Comparison of ENCODE assay signal across 25 cellular contexts in the genomic region with DNA sequence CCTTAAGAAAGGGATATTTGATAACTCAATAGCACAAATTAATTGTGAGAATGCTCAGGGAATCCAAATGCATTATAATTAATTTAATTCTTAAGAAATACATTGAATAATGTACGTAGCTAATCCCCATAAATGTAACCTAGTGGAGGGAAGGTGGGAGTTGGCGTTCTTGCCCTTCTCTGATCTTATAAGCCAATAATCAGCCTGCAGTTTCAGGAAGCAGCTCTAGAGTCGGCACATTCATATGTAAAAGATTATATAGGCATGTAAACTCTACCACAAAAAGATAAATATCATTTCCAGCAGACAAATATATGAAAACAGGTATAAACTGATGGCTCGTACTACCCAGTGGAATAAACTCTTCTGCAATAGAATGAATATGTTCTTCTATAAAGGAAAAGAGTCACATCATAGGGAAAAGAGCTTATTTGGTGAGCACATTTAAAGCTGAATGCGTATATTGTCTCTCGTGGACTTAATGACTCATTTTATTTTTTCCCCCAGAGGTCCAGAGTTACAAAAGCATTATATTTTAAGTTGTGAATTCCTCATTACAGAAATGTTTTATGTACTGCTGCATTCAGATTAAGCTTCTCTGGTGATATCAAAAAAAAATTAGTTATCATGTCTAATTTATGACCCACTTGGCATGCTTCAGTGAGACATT.
"Had no signal": no experiment of that assay in that cellular context is flagged by ENCODE, and none has a peak within 500 bp of the region (broad histone marks: within the 10 kb centered on the region; RNA-seq: fewer than 3 reads in every experiment).

No MANE protein-coding gene starts in this region.

- H3K4me1 ChIP-seq: colonic mucosa, gastroesophageal sphincter, heart left ventricle, left lung, lower lobe of right lung had no signal

- H3K36me3 ChIP-seq: colonic mucosa, esophagus squamous epithelium, gastroesophageal sphincter, heart left ventricle, left lung, lower lobe of right lung had no signal

- H3K79me2 ChIP-seq: hepatocyte had no signal

- H2AFZ ChIP-seq: hepatocyte had no signal

- ATAC-seq: effector memory CD8-positive, alpha-beta T cell; esophagus mucosa; gastroesophageal sphincter; heart left ventricle; left cardiac atrium; left lung; left ventricle myocardium superior; lower lobe of right lung; naive thymus-derived CD4-positive, alpha-beta T cell had no signal

- DNase-seq: colonic mucosa; cortex of kidney; effector CD8-positive, alpha-beta T cell; effector memory CD8-positive, alpha-beta T cell; endodermal cell; erythroblast; esophagus squamous epithelium; foreskin fibroblast; heart left ventricle; hypothalamus; immature natural killer cell; islet precursor cell; kidney; kidney glomerular epithelial cell; left cardiac atrium; left lung; left ventricle myocardium superior; lower lobe of right lung; mesendoderm; midbrain; naive thymus-derived CD4-positive, alpha-beta T cell had no signal

- H3K4me3 ChIP-seq: colonic mucosa, esophagus squamous epithelium, gastroesophageal sphincter, heart left ventricle, hepatocyte, left lung, lower lobe of right lung had no signal

- H3K27ac ChIP-seq: colonic mucosa, epithelial cell of prostate, esophagus squamous epithelium, gastroesophageal sphincter, heart left ventricle, hepatocyte, left lung, lower lobe of right lung had no signal

- H3K27me3 ChIP-seq: colonic mucosa, esophagus squamous epithelium, gastroesophageal sphincter, heart left ventricle, hepatocyte, left lung had no signal

- H3K4me2 ChIP-seq: hepatocyte had no signal

- H3K9me3 ChIP-seq: colonic mucosa, esophagus squamous epithelium, gastroesophageal sphincter, heart left ventricle, lower lobe of right lung had no signal
